ENCODE assay signal across 8 cellular contexts in genomic region chr1:222454782-222455181, GRCh38.
A peak's percentile ranks its signal among the peaks of the same experiment; 100 is the strongest.
DNase-seq lines count a peak whose midpoint lies in the region; ATAC-seq and TF ChIP-seq lines count a peak whose summit lies in the region.

No MANE protein-coding gene starts in this region.

- H3K4me1 Mint-ChIP-seq in activated CD8-positive, alpha-beta memory T cell treated with anti-CD3 and anti-CD28 coated beads, Interleukin-2, amount 10 ng/mL, durations not matched to agents 7 days and 5 days, result peaks cover 2% of the 10 kb centered on the region
- H3K4me1 Mint-ChIP-seq in type B pancreatic cell (ENCODE audit: unreplicated experiment) (peaks cover 9% of the 10 kb centered on the region), neural progenitor cell (peaks cover 15% of the 10 kb centered on the region)

- H2AFZ ChIP-seq in OCI-LY7 (ENCODE audit: low read length), result peak overlapping the region; percentile 73; the same call in 1 of the 2 replicates
- H2AFZ ChIP-seq in neural progenitor cell (replicated peaks), result no peak overlapping the region

- 0 to 2% methylated on average over 3 to 9 of the region's 13 CpGs for whole genome bisulfite sequencing in gastroesophageal sphincter (ENCODE audit: low coverage in 1 of 2), 2 donors

- ATAC-seq in activated CD8-positive, alpha-beta memory T cell treated with anti-CD3 and anti-CD28 coated beads, Interleukin-2, amount 10 ng/mL, durations not matched to agents 7 days and 5 days, result peak; percentile 36
- peak; percentile 69 for ATAC-seq in gastroesophageal sphincter

- no peak for DNase-seq in activated CD8-positive, alpha-beta memory T cell treated with anti-CD3 and anti-CD28 coated beads, Interleukin-2, amount 10 ng/mL, durations not matched to agents 7 days and 5 days
- no peak for DNase-seq in activated CD8-positive, alpha-beta memory T cell treated with anti-CD3 and anti-CD28 coated beads, Interleukin-2, amount 50 U/mL, for 4 hours
- DNase-seq in OCI-LY7 (ENCODE audit: low spot score) (no peak), type B pancreatic cell (ENCODE audit: extremely low spot score, unreplicated experiment) (no peak), OCI-M2 (lab: John Stamatoyannopoulos, UW; ENCODE audit: unreplicated experiment) (no peak), neural progenitor cell (ENCODE audit: low spot score) (no peak), DMS153 (lab: John Stamatoyannopoulos, UW) (no peak)

- POLR2A ChIA-PET in OCI-LY7 (lab: Charles Lee), result no interaction called here

- no peak for TF ChIP-seq EP300 in gastroesophageal sphincter (IDR thresholded peaks at IDR 0.05)

- CTCF ChIA-PET in activated CD8-positive, alpha-beta memory T cell treated with anti-CD3 and anti-CD28 coated beads, Interleukin-2, amount 10 ng/mL, durations not matched to agents 7 days and 5 days (lab: Charles Lee), result interaction anchor here (0.6 to 3.0 kb wide), 22 partner anchors 7 to 1191 kb away, joined by 3 to 15 read pairs (median 4); partner anchors contain the start of gene DUSP10
- CTCF ChIA-PET in OCI-LY7 (lab: Charles Lee; ENCODE audit: unreplicated experiment), result interaction anchor here (1.0 kb wide), 2 partner anchors 11 to 240 kb away, joined by 3 to 5 read pairs; no protein-coding TSS in a partner anchor

- no peaks in the 10 kb centered on the region for H3K9me2 ChIP-seq in OCI-LY7 (ENCODE audit: insufficient read depth, low read length)

- intact Hi-C loops in OCI-LY7 (cut with micrococcal nuclease; ENCODE audit: unreplicated experiment), result loop anchor here (2.0 to 10.0 kb wide), 3 partner anchors 358 to 1580 kb away; partner anchors contain the start of gene HLX

- no peak for TF ChIP-seq CTCF in OCI-LY7 (conservative IDR thresholded peaks at IDR 0.05; ENCODE audit: low read length)
- no peak for TF ChIP-seq CTCF in gastroesophageal sphincter (IDR thresholded peaks at IDR 0.05)
- TF ChIP-seq CTCF in type B pancreatic cell (conservative IDR thresholded peaks at IDR 0.05), result no peak
- TF ChIP-seq CTCF in neural progenitor cell (IDR thresholded peaks at IDR 0.05), result no peak

- H3K27me3 Mint-ChIP-seq in activated CD8-positive, alpha-beta memory T cell treated with anti-CD3 and anti-CD28 coated beads, Interleukin-2, amount 10 ng/mL, durations not matched to agents 7 days and 5 days, result no peaks in the 10 kb centered on the region
- peaks cover 16% of the 10 kb centered on the region for H3K27me3 Mint-ChIP-seq in type B pancreatic cell
- H3K27me3 Mint-ChIP-seq in neural progenitor cell (ENCODE audit: insufficient read depth, low read depth), result peaks cover 5% of the 10 kb centered on the region

- no peak overlapping the region for H3K4me3 ChIP-seq in OCI-LY7 (ENCODE audit: low read depth, low read length, poor library complexity, severe bottlenecking)
- H3K4me3 ChIP-seq in gastroesophageal sphincter, result peak overlapping the region in 1 of 2 donors; percentile 13
- no peak overlapping the region for H3K4me3 ChIP-seq in neural progenitor cell

- peaks cover 7% of the 10 kb centered on the region for H3K36me3 Mint-ChIP-seq in activated CD8-positive, alpha-beta memory T cell treated with anti-CD3 and anti-CD28 coated beads, Interleukin-2, amount 10 ng/mL, durations not matched to agents 7 days and 5 days
- no peaks in the 10 kb centered on the region for H3K36me3 Mint-ChIP-seq in type B pancreatic cell
- no peaks in the 10 kb centered on the region for H3K36me3 Mint-ChIP-seq in neural progenitor cell

- no peak overlapping the region for H3K9ac ChIP-seq in neural progenitor cell

- no peak overlapping the region for H3K4me3 Mint-ChIP-seq in activated CD8-positive, alpha-beta memory T cell treated with anti-CD3 and anti-CD28 coated beads, Interleukin-2, amount 10 ng/mL, durations not matched to agents 7 days and 5 days
- peak overlapping the region; percentile 30 for H3K4me3 Mint-ChIP-seq in type B pancreatic cell
- H3K4me3 Mint-ChIP-seq in neural progenitor cell, result no peak overlapping the region

- no TSS peak for BruUV-seq in OCI-LY7 (replicated peaks; lab: Mats Ljungman, UMichigan)

- H4K20me1 ChIP-seq in OCI-LY7 (ENCODE audit: insufficient read depth, low read length) (no peaks in the 10 kb centered on the region), neural progenitor cell (ENCODE audit: low read depth) (no peaks in the 10 kb centered on the region)

- peak overlapping the region; percentile 30; the same call in 1 of the 2 replicates for H3K4me2 ChIP-seq in OCI-LY7 (ENCODE audit: low read length)
- no peak overlapping the region for H3K4me2 ChIP-seq in neural progenitor cell

- H3K9me3 ChIP-seq in OCI-LY7 (ENCODE audit: low read length), result 0 out of 2 replicates have a peak, but pooled peaks cover 18% of the 10 kb centered on the region
- peaks cover 0 to 16% (median 0%) of the 10 kb centered on the region in 3 donors for H3K9me3 ChIP-seq in gastroesophageal sphincter
- H3K9me3 ChIP-seq in neural progenitor cell (ENCODE audit: low read depth), result no peaks in the 10 kb centered on the region

- no peak for TF ChIP-seq POLR2A in gastroesophageal sphincter (IDR thresholded peaks at IDR 0.05)

- H3K79me2 ChIP-seq in OCI-LY7 (ENCODE audit: insufficient read depth, low read depth, low read length) (no peaks in the 10 kb centered on the region), neural progenitor cell (ENCODE audit: low read depth) (no peaks in the 10 kb centered on the region)

- H3K4me1 ChIP-seq in OCI-LY7 (ENCODE audit: insufficient read depth, low read length, poor library complexity, severe bottlenecking), result no peaks in the 10 kb centered on the region
- H3K4me1 ChIP-seq in gastroesophageal sphincter, result peaks cover 0 to 19% (median 6%) of the 10 kb centered on the region in 3 donors
- no peaks in the 10 kb centered on the region for H3K4me1 ChIP-seq in neural progenitor cell

- H3K9me3 Mint-ChIP-seq in activated CD8-positive, alpha-beta memory T cell treated with anti-CD3 and anti-CD28 coated beads, Interleukin-2, amount 10 ng/mL, durations not matched to agents 7 days and 5 days (ENCODE audit: low read depth), result peaks cover 12% of the 10 kb centered on the region
- H3K9me3 Mint-ChIP-seq in type B pancreatic cell, result peaks cover 16% of the 10 kb centered on the region
- peaks cover 9% of the 10 kb centered on the region for H3K9me3 Mint-ChIP-seq in neural progenitor cell

- no peak overlapping the region for H3K27ac Mint-ChIP-seq in activated CD8-positive, alpha-beta memory T cell treated with anti-CD3 and anti-CD28 coated beads, Interleukin-2, amount 10 ng/mL, durations not matched to agents 7 days and 5 days
- peak overlapping the region; percentile 15 for H3K27ac Mint-ChIP-seq in type B pancreatic cell
- H3K27ac Mint-ChIP-seq in neural progenitor cell, result no peak overlapping the region

- H3K27ac ChIP-seq in OCI-LY7 (ENCODE audit: low read depth, low read length, poor library complexity, severe bottlenecking), result no peak overlapping the region
- peak overlapping the region in 3 of 4 donors; percentile 13 to 59 (median 49) for H3K27ac ChIP-seq in gastroesophageal sphincter
- H3K27ac ChIP-seq in neural progenitor cell, result no peak overlapping the region

- H3K36me3 ChIP-seq in OCI-LY7 (ENCODE audit: insufficient read depth, low read length), result no peaks in the 10 kb centered on the region
- no peaks in the 10 kb centered on the region for H3K36me3 ChIP-seq in gastroesophageal sphincter
- H3K36me3 ChIP-seq in neural progenitor cell, result no peaks in the 10 kb centered on the region

- no peaks in the 10 kb centered on the region for H3F3A ChIP-seq in neural progenitor cell (ENCODE audit: low read depth)

- H3K27me3 ChIP-seq in gastroesophageal sphincter, result no peaks in the 10 kb centered on the region
- H3K27me3 ChIP-seq in neural progenitor cell, result no peaks in the 10 kb centered on the region

Comparison
In these comparisons a context has a peak if more than half of its experiments do, and no peak if none do; other contexts are left out.
1. H3K27ac ChIP-seq: peak in gastroesophageal sphincter (3 of 4); none in OCI-LY7 (single experiment) and neural progenitor cell (single experiment).